Comparison of ENCODE assay signal across 26 cellular contexts in the genomic region with DNA sequence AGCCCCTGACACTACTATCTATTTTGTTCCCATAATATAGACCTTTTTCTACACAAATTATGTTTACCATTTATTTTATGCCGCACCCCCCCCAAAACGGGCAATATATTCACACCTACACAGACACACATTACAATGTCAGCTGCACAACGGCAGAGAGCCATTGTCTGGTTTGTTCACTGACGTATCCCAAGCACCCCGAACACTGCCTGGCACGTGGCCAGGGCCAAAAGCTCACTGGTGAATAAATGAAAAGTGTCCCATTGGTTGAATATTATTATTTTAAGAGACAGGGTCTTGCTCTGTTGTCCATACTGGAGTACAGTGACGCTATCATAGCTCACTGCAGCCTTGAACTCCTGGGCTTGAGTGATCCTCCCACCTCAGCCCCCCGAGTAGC.
"Had no signal": no experiment of that assay in that cellular context is flagged by ENCODE, and none has a peak within 500 bp of the region (broad histone marks: within the 10 kb centered on the region; RNA-seq: fewer than 3 reads in every experiment).

No MANE protein-coding gene starts in this region.

- H3K36me3 ChIP-seq: MG63 had no signal

- ATAC-seq: Panc1, PC-3, T-cell had no signal

- H3K36me3 Mint-ChIP-seq: IgD-negative memory B cell had no signal

- H3K27me3 ChIP-seq: MG63 had no signal

- DNase-seq: Karpas-422, KBM-7, MG63, NCI-H1092, NCI-H1105 treated with DMSO at 0.1 percent for 48 hours, NCI-H1436, NCI-H187, NCI-H2029, NCI-H2081 treated with DMSO at 0.1 percent for 48 hours, NCI-H2171, NCI-H226, NCI-H446, NCI-H510A, NCI-H524 treated with DMSO at 0.1 percent for 48 hours, NCI-H69, NCI-H774, PC-3, SHP77, SK-N-SH, SW 1271, T-cell had no signal

- H3K4me3 Mint-ChIP-seq: IgD-negative memory B cell, T-cell had no signal

- FAIRE-seq: HTR-8/SVneo had no signal

- H3K4me3 ChIP-seq: MG63 had no signal

- H3K27ac ChIP-seq: HL-60, RWPE1 had no signal

- H3K9me2 ChIP-seq: SK-N-SH had no signal

- H3K27ac Mint-ChIP-seq: IgD-negative memory B cell, T-cell had no signal

- H3K27me3 Mint-ChIP-seq: IgD-negative memory B cell, T-cell had no signal

- H3K4me1 Mint-ChIP-seq: IgD-negative memory B cell had no signal

- H3K9me3 Mint-ChIP-seq: IgD-negative memory B cell, T-cell had no signal

- H3K9ac ChIP-seq: SK-N-SH had no signal

- H3K4me2 ChIP-seq: SK-N-SH had no signal

- H3K9me3 ChIP-seq: MG63, SK-N-SH had no signal
